9 cellular contexts compared by ENCODE assay signal in genomic region chr16:89241187-89242003, GRCh38. TPM values are rescaled to one million over a fixed set of nuclear protein-coding genes. Genes with fewer than 3 reads are reported as not detected.
DNase-seq lines count a peak whose midpoint lies in the region; ATAC-seq, FAIRE-seq and TF ChIP-seq lines count a peak whose summit lies in the region.
"Had no signal": no experiment of that assay in that cellular context is flagged by ENCODE, and none has a peak within 500 bp of the region (broad histone marks: within the 10 kb centered on the region; RNA-seq: fewer than 3 reads in every experiment).

No MANE protein-coding gene starts in this region.

- peaks cover 41% of the 10 kb centered on the region for H3K4me1 ChIP-seq in HepG2 (ENCODE audit: insufficient read depth, low read length)

- DNase-seq in DMS153 treated with DMSO at 0.1 percent for 48 hours (lab: John Stamatoyannopoulos, UW; ENCODE audit: unreplicated experiment) (peak; percentile 18), DMS153 (lab: John Stamatoyannopoulos, UW) (no peak), NCI-H345 (lab: John Stamatoyannopoulos, UW) (peak; percentile 53), coronary artery (ENCODE audit: low spot score) (peak; percentile 88), HepG2 (ENCODE audit: low spot score) (peak; percentile 82)
- DNase-seq in activated CD4-positive, alpha-beta T cell treated with anti-CD3 and anti-CD28 coated beads, Interleukin-2, amount 10 ng/mL, durations not matched to agents 7 days and 5 days = peak; percentile 74
- peak; percentile 51 to 57 for DNase-seq in stimulated activated CD4-positive, alpha-beta T cell treated with anti-CD3 and anti-CD28 coated beads, Interleukin-2, amount 100 ng/mL, for 48 hours

- in situ Hi-C loops in HepG2 (cut with HindIII; ENCODE audit: extremely low pct_ligation_motif_present, low pct_unique_long_range_greater_than_20kb) = no loop called here

- H3K4me2 ChIP-seq in HepG2 (ENCODE audit: low read depth, low read length) = peak overlapping the region; percentile 100

- no peaks in the 10 kb centered on the region for H4K20me1 ChIP-seq in HepG2 (ENCODE audit: insufficient read depth, low read length)

- H3K27me3 ChIP-seq in HepG2 (ENCODE audit: control insufficient read depth in 1 of 2, insufficient read depth in 2 of 2, low read length in 2 of 2) = no peaks in the 10 kb centered on the region; a peak in 1 of 5 replicates

- peak; percentile 4; the same call in 1 of the 2 replicates for TF ChIP-seq RAD21 in HepG2 (CRISPR knock-in tag; IDR thresholded peaks at IDR 0.05)

- POLR2A ChIA-PET in activated CD4-positive, alpha-beta T cell treated with anti-CD3 and anti-CD28 coated beads, Interleukin-2, amount 10 ng/mL, durations not matched to agents 7 days and 5 days (lab: Charles Lee) = interaction anchor here (0.7 kb wide), 1 partner anchor 384 kb away, joined by 10 read pairs; the partner anchor contains the start of gene TRAPPC2L
- POLR2A ChIA-PET in HepG2 (lab: Yijun Ruan, JAX) = interaction anchor here (0.7 to 1.8 kb wide), 14 partner anchors 10 to 267 kb away, joined by 3 to 12 read pairs (median 4); partner anchors contain the start of genes ACSF3, CDH15, SLC22A31 and SPG7

- TSS peak; percentile 94 for BruUV-seq in HepG2 (replicated peaks; lab: Mats Ljungman, UMichigan)

- no peak for TF ChIP-seq CTCF in coronary artery (IDR thresholded peaks at IDR 0.05)
- TF ChIP-seq CTCF in HepG2 (CRISPR knock-in tag; IDR thresholded peaks at IDR 0.05) = no peak

- FAIRE-seq in HepG2 (lab: Jason Lieb, UNC) = no peak
- FAIRE-seq: A204.1 had no signal

- TF ChIP-seq EP300 in HepG2 (IDR thresholded peaks at IDR 0.05; ENCODE audit: low read depth in 2 of 2, low read length in 2 of 2) = no peak
- peak; percentile 57 for TF ChIP-seq EP300 in HepG2 (CRISPR knock-in tag; IDR thresholded peaks at IDR 0.05; ENCODE audit: borderline replicate concordance)

- no peaks in the 10 kb centered on the region for H3K9me3 ChIP-seq in HepG2 (ENCODE audit: low read length)

- H3K4me3 Mint-ChIP-seq in activated CD4-positive, alpha-beta T cell treated with anti-CD3 and anti-CD28 coated beads, Interleukin-2, amount 10 ng/mL, durations not matched to agents 7 days and 5 days = peak overlapping the region; percentile 99

- no peaks in the 10 kb centered on the region for H3K36me3 ChIP-seq in HepG2 (replicated peaks in 1 of 2; ENCODE audit: control insufficient read depth in 1 of 2, insufficient read depth in 2 of 2, low read length in 2 of 2)

- WGBS in HepG2 (ENCODE audit: low lambda C conversion rate) = 3% methylated on average over 36 of the region's 39 CpGs

- H3K27me3 Mint-ChIP-seq in activated CD4-positive, alpha-beta T cell treated with anti-CD3 and anti-CD28 coated beads, Interleukin-2, amount 10 ng/mL, durations not matched to agents 7 days and 5 days = no peaks in the 10 kb centered on the region

- peak overlapping the region; percentile 99 for H3K9ac ChIP-seq in HepG2 (ENCODE audit: insufficient read depth, low read depth, low read length)

- TF ChIP-seq POLR2A in HepG2 (IDR thresholded peaks at IDR 0.05; ENCODE audit: insufficient read depth in 1 of 2, low read depth in 2 of 2, low read length in 2 of 2) = peak; percentile 98

- H3K79me2 ChIP-seq in HepG2 (ENCODE audit: insufficient read depth, low read length) = peaks cover 4% of the 10 kb centered on the region

- intact Hi-C loops in HepG2 (cut with micrococcal nuclease; ENCODE audit: unreplicated experiment) = loop anchor here (5.0 kb wide), 1 partner anchor 266 kb away; the partner anchor contains the start of gene SPG7

- CTCF ChIA-PET in activated CD4-positive, alpha-beta T cell treated with anti-CD3 and anti-CD28 coated beads, Interleukin-2, amount 10 ng/mL, durations not matched to agents 7 days and 5 days (lab: Charles Lee) = interaction anchor here (0.6 to 1.2 kb wide), 2 partner anchors 24 to 553 kb away, joined by 3 to 7 read pairs; partner anchors contain the start of gene ZNF778
- CTCF ChIA-PET in HepG2 (lab: Yijun Ruan, JAX; ENCODE audit: low intra/inter-chr PET ratio, low total read pairs) = interaction anchor here (0.8 to 1.3 kb wide), 2 partner anchors 48 to 1707 kb away, joined by 3 to 7 read pairs; no protein-coding TSS in a partner anchor

- H3K36me3 Mint-ChIP-seq in activated CD4-positive, alpha-beta T cell treated with anti-CD3 and anti-CD28 coated beads, Interleukin-2, amount 10 ng/mL, durations not matched to agents 7 days and 5 days (ENCODE audit: low read depth) = peaks cover 3% of the 10 kb centered on the region

- H3K27ac ChIP-seq in coronary artery (peak overlapping the region; percentile 89 to 90), HepG2 (ENCODE audit: extremely low read length, insufficient read depth, low read length) (peak overlapping the region; percentile 96)

- ATAC-seq in HG02884 (IDR thresholded peaks at IDR 0.05; ENCODE audit: unreplicated experiment) (peak; percentile 43), HepG2 (peak; percentile 89)

- H3K4me1 Mint-ChIP-seq in activated CD4-positive, alpha-beta T cell treated with anti-CD3 and anti-CD28 coated beads, Interleukin-2, amount 10 ng/mL, durations not matched to agents 7 days and 5 days = peaks cover 29% of the 10 kb centered on the region

- H2AFZ ChIP-seq in HepG2 (ENCODE audit: low read length) = peak overlapping the region; percentile 58

- H3K9me3 Mint-ChIP-seq in activated CD4-positive, alpha-beta T cell treated with anti-CD3 and anti-CD28 coated beads, Interleukin-2, amount 10 ng/mL, durations not matched to agents 7 days and 5 days = no peaks in the 10 kb centered on the region

- peak overlapping the region; percentile 100 for H3K27ac Mint-ChIP-seq in activated CD4-positive, alpha-beta T cell treated with anti-CD3 and anti-CD28 coated beads, Interleukin-2, amount 10 ng/mL, durations not matched to agents 7 days and 5 days

- H3K4me3 ChIP-seq in coronary artery (peak overlapping the region; percentile 71), HepG2 (replicated peaks in 1 of 3; ENCODE audit: insufficient read depth in 1 of 3, low read depth in 2 of 3, low read length in 3 of 3) (peak overlapping the region; percentile 66 to 99 (median 90))

TF ChIP-seq in HepG2, 621 proteins besides CTCF, POLR2A, EP300 and RAD21 (continues in another document):
- peak; percentile 83; the same call in 1 of the 2 replicates for TF ChIP-seq ZNF546 (CRISPR knock-in tag; conservative IDR thresholded peaks at IDR 0.05)
- peak; percentile 71; the same call in 1 of the 2 replicates for TF ChIP-seq MIER3 (CRISPR knock-in tag; IDR thresholded peaks at IDR 0.05; ENCODE audit: borderline replicate concordance)

RNA-seq across cellular contexts. Expression of gene ZNF778, which starts 23.9 kb away (rescaled TPM):
- total RNA-seq in activated CD4-positive, alpha-beta T cell treated with anti-CD3 and anti-CD28 coated beads, Interleukin-2, amount 10 ng/mL, durations not matched to agents 7 days and 5 days = 1 to 10 TPM; 8.3 to 9.2 TPM
- total RNA-seq in HepG2 (2016; rRNA removed; fragmentation: Illumina TruSeq; extraction: Trizol) = 7.2 and 9.3 TPM in 2 replicates
- 1.7 and 2.6 TPM in 2 replicates for total RNA-seq in HepG2 (2016; cell fraction: cytosol; rRNA removed; fragmentation: Illumina TruSeq; extraction: Trizol; ENCODE audit: low read depth)
- 6.1 and 8.3 TPM in 2 replicates for total RNA-seq in HepG2 (2016; cell fraction: insoluble cytoplasmic fraction; rRNA removed; fragmentation: Illumina TruSeq; extraction: Trizol)
- 2.7 and 3.9 TPM in 2 replicates for total RNA-seq in HepG2 (2016; cell fraction: membrane; rRNA removed; fragmentation: Illumina TruSeq; extraction: Trizol)
- 8.7 and 10.5 TPM in 2 replicates for total RNA-seq in HepG2 (2016; cell fraction: nucleus; rRNA removed; fragmentation: Illumina TruSeq; extraction: Trizol)
- polyA plus RNA-seq in HepG2 (2011; rRNA removed) = 3.8 and 6.1 TPM in 2 replicates
- polyA plus RNA-seq in HepG2 (2011; cell fraction: cytosol; rRNA removed) = 1.8 and 2.1 TPM in 2 replicates
- 6.6 and 11.3 TPM in 2 replicates for polyA plus RNA-seq in HepG2 (2011; cell fraction: nucleus; rRNA removed)
- 2.4 and 3.0 TPM in 2 replicates for polyA plus RNA-seq in HepG2 (2012)
- polyA plus RNA-seq in HepG2 (2016; cell fraction: cytosol; fragmentation: Illumina TruSeq; extraction: Trizol; ENCODE audit: low read depth) = 0.79 and 0.83 TPM in 2 replicates
- 4.6 and 6.1 TPM in 2 replicates for polyA plus RNA-seq in HepG2 (2016; cell fraction: insoluble cytoplasmic fraction; fragmentation: Illumina TruSeq; extraction: Trizol; ENCODE audit: low read depth)
- 0.61 and 1.7 TPM in 2 replicates for polyA plus RNA-seq in HepG2 (2016; cell fraction: membrane; fragmentation: Illumina TruSeq; extraction: Trizol; ENCODE audit: low read depth)
- polyA plus RNA-seq in HepG2 (2016; cell fraction: nucleus; fragmentation: Illumina TruSeq; extraction: Trizol; ENCODE audit: insufficient read depth, low read depth) = 11.3 and 22.5 TPM in 2 replicates
- 6.4 and 9.2 TPM in 2 replicates for polyA minus RNA-seq in HepG2 (2011; rRNA and poly(A)+ RNA removed; ENCODE audit: low replicate concordance)
- 4.0 and 6.1 TPM in 2 replicates for polyA minus RNA-seq in HepG2 (2011; cell fraction: cytosol; rRNA and poly(A)+ RNA removed)
- 15.2 and 17.3 TPM in 2 replicates for polyA minus RNA-seq in HepG2 (2011; cell fraction: nucleus; rRNA and poly(A)+ RNA removed)

RNA-seq across cellular contexts. Expression of gene SLC22A31, which starts 41.1 kb away (rescaled TPM):
- total RNA-seq in activated CD4-positive, alpha-beta T cell treated with anti-CD3 and anti-CD28 coated beads, Interleukin-2, amount 10 ng/mL, durations not matched to agents 7 days and 5 days = 1 to 10 TPM; 1.8 to 2.8 TPM
- 20.6 and 83.3 TPM in 2 replicates for total RNA-seq in HepG2 (2016; rRNA removed; fragmentation: Illumina TruSeq; extraction: Trizol)
- 22.4 and 22.9 TPM in 2 replicates for total RNA-seq in HepG2 (2016; cell fraction: cytosol; rRNA removed; fragmentation: Illumina TruSeq; extraction: Trizol; ENCODE audit: low read depth)
- 17.9 and 83.9 TPM in 2 replicates for total RNA-seq in HepG2 (2016; cell fraction: insoluble cytoplasmic fraction; rRNA removed; fragmentation: Illumina TruSeq; extraction: Trizol)
- 38.1 and 39.2 TPM in 2 replicates for total RNA-seq in HepG2 (2016; cell fraction: membrane; rRNA removed; fragmentation: Illumina TruSeq; extraction: Trizol)
- 88.9 and 114 TPM in 2 replicates for total RNA-seq in HepG2 (2016; cell fraction: nucleus; rRNA removed; fragmentation: Illumina TruSeq; extraction: Trizol)
- polyA plus RNA-seq in HepG2 (2011; rRNA removed) = 67.3 and 98.2 TPM in 2 replicates
- polyA plus RNA-seq in HepG2 (2011; cell fraction: cytosol; rRNA removed) = 27.2 and 52.1 TPM in 2 replicates
- 1,312 and 1,533 TPM in 2 replicates for polyA plus RNA-seq in HepG2 (2011; cell fraction: nucleus; rRNA removed)
- 45.8 and 48.2 TPM in 2 replicates for polyA plus RNA-seq in HepG2 (2012)
- polyA plus RNA-seq in HepG2 (2016; cell fraction: cytosol; fragmentation: Illumina TruSeq; extraction: Trizol; ENCODE audit: low read depth) = 27.4 and 28.3 TPM in 2 replicates
- polyA plus RNA-seq in HepG2 (2016; cell fraction: insoluble cytoplasmic fraction; fragmentation: Illumina TruSeq; extraction: Trizol; ENCODE audit: low read depth) = 23.8 and 26.1 TPM in 2 replicates
- 29.3 and 31.7 TPM in 2 replicates for polyA plus RNA-seq in HepG2 (2016; cell fraction: membrane; fragmentation: Illumina TruSeq; extraction: Trizol; ENCODE audit: low read depth)
- polyA plus RNA-seq in HepG2 (2016; cell fraction: nucleus; fragmentation: Illumina TruSeq; extraction: Trizol; ENCODE audit: insufficient read depth, low read depth) = 322 and 325 TPM in 2 replicates
- polyA minus RNA-seq in HepG2 (2011; rRNA and poly(A)+ RNA removed; ENCODE audit: low replicate concordance) = 51.6 TPM in 1 of 2 replicates, not detected in the other
- 17.1 and 21.0 TPM in 2 replicates for polyA minus RNA-seq in HepG2 (2011; cell fraction: cytosol; rRNA and poly(A)+ RNA removed)
- polyA minus RNA-seq in HepG2 (2011; cell fraction: nucleus; rRNA and poly(A)+ RNA removed) = 89.4 and 90.8 TPM in 2 replicates

Comparison
In these comparisons a context has a peak if more than half of its experiments do, and no peak if none do; other contexts are left out.
1. RNA of gene SLC22A31, which starts 41.1 kb away (total RNA-seq): 17.9 to 114 TPM in HepG2; 1.8 to 2.8 TPM in activated CD4-positive, alpha-beta T cell treated with anti-CD3 and anti-CD28 coated beads, Interleukin-2, amount 10 ng/mL, durations not matched to agents 7 days and 5 days; every median in the first group is over 4 times any median in the second.